ENCODE assay signal across 8 cellular contexts in the genomic region with DNA sequence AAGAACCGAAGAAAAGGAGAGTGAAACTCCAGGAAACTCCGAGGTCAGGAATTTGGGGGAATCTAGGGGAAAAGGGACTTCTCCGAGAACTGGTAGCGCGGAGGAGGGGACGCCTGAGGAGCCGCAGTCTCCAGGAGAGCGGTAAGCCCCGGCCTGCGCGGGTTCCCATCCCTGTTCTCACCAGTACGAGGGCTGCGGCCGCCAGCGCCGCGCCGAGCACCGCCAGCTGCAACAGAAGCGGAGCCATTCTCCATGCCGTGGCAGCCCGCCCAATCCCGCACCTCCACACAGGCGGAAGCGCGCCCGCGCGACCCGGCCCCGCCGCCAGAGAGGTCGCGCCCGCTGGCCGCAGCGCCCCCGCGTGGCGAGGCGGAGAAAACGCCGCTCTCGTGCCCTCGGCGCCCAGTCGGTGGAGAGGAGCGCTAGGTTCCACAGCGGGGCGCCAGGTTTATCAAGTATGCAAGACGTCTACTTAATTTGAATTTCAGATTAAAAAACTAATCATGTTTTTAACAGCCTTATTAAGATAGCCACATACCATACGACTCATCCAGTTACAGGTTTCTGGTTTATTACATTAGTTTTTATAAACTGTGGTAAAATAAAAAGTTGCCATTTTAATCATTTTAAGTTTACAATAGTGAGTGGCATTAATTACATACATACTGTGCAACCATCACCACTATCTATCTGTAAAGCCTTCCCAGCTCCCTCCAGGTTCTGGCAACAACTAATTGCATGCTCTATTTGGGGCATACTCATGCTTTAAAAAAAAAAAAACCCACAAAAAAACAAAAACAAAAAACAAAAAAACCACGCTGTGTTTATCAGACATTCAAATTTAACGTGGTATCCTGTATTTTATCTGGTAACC. TPM values are rescaled to one million over a fixed set of nuclear protein-coding genes. Genes with fewer than 3 reads are reported as not detected.
DNase-seq lines count a peak whose midpoint lies in the region; ATAC-seq, FAIRE-seq and TF ChIP-seq lines count a peak whose summit lies in the region.

A gene with protein sequence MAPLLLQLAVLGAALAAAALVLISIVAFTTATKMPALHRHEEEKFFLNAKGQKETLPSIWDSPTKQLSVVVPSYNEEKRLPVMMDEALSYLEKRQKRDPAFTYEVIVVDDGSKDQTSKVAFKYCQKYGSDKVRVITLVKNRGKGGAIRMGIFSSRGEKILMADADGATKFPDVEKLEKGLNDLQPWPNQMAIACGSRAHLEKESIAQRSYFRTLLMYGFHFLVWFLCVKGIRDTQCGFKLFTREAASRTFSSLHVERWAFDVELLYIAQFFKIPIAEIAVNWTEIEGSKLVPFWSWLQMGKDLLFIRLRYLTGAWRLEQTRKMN (minus strand): TSS at position 287 of the 874 bp plus-strand sequence. CDS start 40 bp downstream, at position 247.

- H3K4ac ChIP-seq in mesendoderm (ENCODE audit: low read depth, low read length): peak within 1 kb of the TSS; percentile 73

- peak within 1 kb of the TSS; percentile 98 for H3K27ac ChIP-seq in mesendoderm (ENCODE audit: low read depth, low read length)

- no peaks in the 10 kb centered on the region for H3K27me3 Mint-ChIP-seq in Caco-2 (ENCODE audit: insufficient read depth, unreplicated experiment)
- no peaks in the 10 kb centered on the region for H3K27me3 Mint-ChIP-seq in effector memory CD8-positive, alpha-beta T cell

- peak within 1 kb of the TSS; percentile 90 for H3K56ac ChIP-seq in mesendoderm (ENCODE audit: low read length)

- intact Hi-C loops in Caco-2 (cut with micrococcal nuclease; ENCODE audit: unreplicated experiment): loop anchor here (1.0 kb wide), 1 partner anchor 180 kb away; the partner anchor contains the start of gene RFXAP

- H3K4me1 ChIP-seq in Caco-2 (peaks cover 7% of the 10 kb centered on the region; the same call in 1 of the 2 replicates), mesendoderm (ENCODE audit: control insufficient read depth, low read depth, low read length) (no peaks in the 10 kb centered on the region)

- peak; percentile 23 for FAIRE-seq in HTR-8/SVneo (lab: Jason Lieb, UNC)

- H4K5ac ChIP-seq in mesendoderm (ENCODE audit: low read length): no peak within 1 kb of the TSS

- H3K36me3 ChIP-seq in Caco-2 (ENCODE audit: control insufficient read depth, insufficient read depth, low read length) (no peaks in the 10 kb centered on the region), mesendoderm (ENCODE audit: control insufficient read depth, insufficient read depth, low read length) (no peaks in the 10 kb centered on the region)

- H3K36me3 Mint-ChIP-seq in Caco-2 (ENCODE audit: insufficient read depth, unreplicated experiment): peaks cover 70% of the 10 kb centered on the region
- peaks cover 56% of the 10 kb centered on the region for H3K36me3 Mint-ChIP-seq in effector memory CD8-positive, alpha-beta T cell (ENCODE audit: insufficient read depth)

- peak; percentile 64 for ATAC-seq in GM21360 (IDR thresholded peaks at IDR 0.05; ENCODE audit: unreplicated experiment)
- peak; percentile 65 for ATAC-seq in effector memory CD8-positive, alpha-beta T cell (replicated peaks)

- CTCF ChIA-PET in Caco-2 (lab: Charles Lee): interaction anchor here (0.6 to 1.3 kb wide), 6 partner anchors 15 to 852 kb away, joined by 3 to 6 read pairs (median 4); partner anchors contain the start of gene RFXAP

- peak within 1 kb of the TSS; percentile 3 for H2BK5ac ChIP-seq in mesendoderm (ENCODE audit: low read length)

- H3K9ac ChIP-seq in mesendoderm (ENCODE audit: low read length): peak within 1 kb of the TSS; percentile 98

- H2BK15ac ChIP-seq in mesendoderm (replicated peaks; ENCODE audit: low read depth): no peak within 1 kb of the TSS

- H3K27ac Mint-ChIP-seq in Caco-2 (ENCODE audit: unreplicated experiment): peak within 1 kb of the TSS; percentile 98
- H3K27ac Mint-ChIP-seq in effector memory CD8-positive, alpha-beta T cell: peak within 1 kb of the TSS; percentile 100

- no peaks in the 10 kb centered on the region for H3K9me3 ChIP-seq in Caco-2

- no peak within 1 kb of the TSS for H2AK5ac ChIP-seq in mesendoderm (ENCODE audit: low read length)

- H3K4me2 ChIP-seq in mesendoderm (ENCODE audit: low read length): peak within 1 kb of the TSS; percentile 47

- TF ChIP-seq CTCF in Caco-2 (IDR thresholded peaks at IDR 0.05; ENCODE audit: insufficient read depth in 1 of 2, low read depth in 1 of 2, low read length in 1 of 2, severe bottlenecking in 1 of 2, unreplicated experiment in 1 of 2): peak; percentile 85 to 92

- peaks cover 26% of the 10 kb centered on the region for H3K79me2 ChIP-seq in mesendoderm (ENCODE audit: control insufficient read depth, insufficient read depth, low read length)

- peak within 1 kb of the TSS; percentile 31 for H3K23ac ChIP-seq in mesendoderm (ENCODE audit: low read length)

- H3K79me1 ChIP-seq in mesendoderm (ENCODE audit: low read length): peaks cover 9% of the 10 kb centered on the region

- peak within 1 kb of the TSS; percentile 81 for H3K18ac ChIP-seq in mesendoderm (ENCODE audit: low read length)

- H2BK120ac ChIP-seq in mesendoderm (ENCODE audit: low read depth, low read length): no peak within 1 kb of the TSS

- no peaks in the 10 kb centered on the region for H3K9me3 Mint-ChIP-seq in Caco-2 (ENCODE audit: unreplicated experiment)
- no peaks in the 10 kb centered on the region for H3K9me3 Mint-ChIP-seq in effector memory CD8-positive, alpha-beta T cell

- BruUV-seq in Caco-2 (replicated peaks; lab: Mats Ljungman, UMichigan): no TSS peak

- H3K4me3 ChIP-seq in Caco-2 (ENCODE audit: low read depth, low read length) (peak within 1 kb of the TSS; percentile 76), mesendoderm (ENCODE audit: low read length) (peak within 1 kb of the TSS; percentile 74)

- POLR2A ChIA-PET in Caco-2 (lab: Charles Lee): interaction anchor here (0.6 to 0.7 kb wide), 9 partner anchors 30 to 1695 kb away, joined by 3 to 8 read pairs (median 6); no protein-coding TSS in a partner anchor

- H3K4me3 Mint-ChIP-seq in Caco-2 (ENCODE audit: unreplicated experiment): peak within 1 kb of the TSS; percentile 90
- peak within 1 kb of the TSS; percentile 99 for H3K4me3 Mint-ChIP-seq in effector memory CD8-positive, alpha-beta T cell

- no peaks in the 10 kb centered on the region for H3K27me3 ChIP-seq in Caco-2 (replicated peaks; ENCODE audit: control insufficient read depth, insufficient read depth, low read length)
- no peaks in the 10 kb centered on the region for H3K27me3 ChIP-seq in mesendoderm (ENCODE audit: insufficient read depth, low read length, poor library complexity)

- DNase-seq in Caco-2 (peak; percentile 89 to 95), HTR-8/SVneo (ENCODE audit: insufficient read length, low spot score) (peak; percentile 56), NOMO-1 treated with dmso at 0.1 percent for 144 hours (lab: John Stamatoyannopoulos, UW; ENCODE audit: unreplicated experiment) (peak; percentile 73), mesendoderm (peak; percentile 95)
- peak; percentile 86 to 89 (median 86) for DNase-seq in activated CD8-positive, alpha-beta memory T cell treated with anti-CD3 and anti-CD28 coated beads for 48 hours (ENCODE audit: low read depth in 2 of 3, low spot score in 2 of 3)
- peak; percentile 90 to 96 (median 94) for DNase-seq in effector memory CD8-positive, alpha-beta T cell
- DNase-seq in stimulated activated CD8-positive, alpha-beta memory T cell treated with anti-CD3 and anti-CD28 coated beads, Interleukin-15, amount 100 ng/mL, for 1 hour (ENCODE audit: low read depth): peak; percentile 78

- no peak within 1 kb of the TSS for H4K8ac ChIP-seq in mesendoderm (ENCODE audit: low read depth, low read length)

- WGBS in mesendoderm (ENCODE audit: extremely low coverage, insufficient coverage, low lambda C conversion rate): no CpG with 5 or more reads among the region's 54 CpGs

- peaks cover 11% of the 10 kb centered on the region for H3K4me1 Mint-ChIP-seq in Caco-2 (ENCODE audit: low read depth, unreplicated experiment)
- H3K4me1 Mint-ChIP-seq in effector memory CD8-positive, alpha-beta T cell (ENCODE audit: low read depth in 2 of 2): peaks cover 29 to 46% of the 10 kb centered on the region in 2 donors

RNA-seq across cellular contexts. Expression of the gene that starts here (rescaled TPM):
- total RNA-seq in Caco-2 (2022): 62.0 and 66.8 TPM in 2 replicates
- polyA plus RNA-seq in mesendoderm (2013, experiment 1 of 2): 29.5 TPM
- 29.2 TPM for polyA plus RNA-seq in mesendoderm (2013, experiment 2 of 2)

Comparison
In these comparisons a context has a peak if more than half of its experiments do, and no peak if none do; other contexts are left out.
1. Peak in every context shown above with its lines: DNase-seq, ATAC-seq, H3K4me3 ChIP-seq and H3K27ac ChIP-seq.